In the genomic region with DNA sequence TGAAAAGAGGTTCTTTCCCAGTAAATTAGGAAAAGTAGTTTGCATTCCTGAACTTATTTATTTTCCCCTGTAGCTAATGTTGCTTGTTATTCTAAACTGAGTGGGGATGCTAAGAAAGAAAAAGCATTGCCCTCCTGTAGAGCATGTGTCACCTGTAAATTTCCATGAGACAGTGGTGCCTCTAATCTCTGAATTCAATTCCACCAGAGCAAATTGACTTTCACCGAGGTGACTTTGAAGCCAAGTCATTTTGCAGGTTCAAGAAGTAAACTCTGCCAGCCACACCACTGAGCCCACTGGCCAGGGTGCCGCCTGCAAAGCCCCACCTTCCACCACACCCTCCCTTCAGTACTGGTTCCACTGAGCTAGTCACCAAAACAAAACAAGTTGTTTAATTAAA, we compare ENCODE assay signal across 26 cellular contexts.
DNase-seq lines count a peak whose midpoint lies in the region; ATAC-seq and TF ChIP-seq lines count a peak whose summit lies in the region.
"Had no signal": no experiment of that assay in that cellular context is flagged by ENCODE, and none has a peak within 500 bp of the region (broad histone marks: within the 10 kb centered on the region; RNA-seq: fewer than 3 reads in every experiment).

No MANE protein-coding gene starts in this region.

- peak overlapping the region; percentile 35; the same call in 1 of the 3 replicates for H3K4me3 Mint-ChIP-seq in GM23338
- H3K4me3 Mint-ChIP-seq in neural progenitor cell, result no peak overlapping the region
- H3K4me3 Mint-ChIP-seq: activated CD4-positive, alpha-beta T cell treated with anti-CD3 and anti-CD28 coated beads, Interleukin-2, amount 10 ng/mL, durations not matched to agents 7 days and 5 days; activated naive CD8-positive, alpha-beta T cell treated with anti-CD3 and anti-CD28 coated beads, Interleukin-2, amount 50 U/mL, for 24 hours; activated T-cell treated with anti-CD3 and anti-CD28 coated beads, Interleukin-2, amount 50 U/mL, for 4 hours; CD4-positive, alpha-beta T cell; HFFc6 had no signal

- no peaks in the 10 kb centered on the region for H3K9me2 ChIP-seq in GM23338 (ENCODE audit: insufficient read depth)

- no peaks in the 10 kb centered on the region for H3F3A ChIP-seq in GM23338 (replicated peaks; ENCODE audit: low read depth)
- H3F3A ChIP-seq in neural progenitor cell (ENCODE audit: low read depth), result peaks cover 32% of the 10 kb centered on the region

- no peaks in the 10 kb centered on the region; the same call in 1 of the 3 replicates for H3K9me3 Mint-ChIP-seq in GM23338
- no peaks in the 10 kb centered on the region for H3K9me3 Mint-ChIP-seq in neural progenitor cell
- H3K9me3 Mint-ChIP-seq: activated CD4-positive, alpha-beta T cell treated with anti-CD3 and anti-CD28 coated beads, Interleukin-2, amount 10 ng/mL, durations not matched to agents 7 days and 5 days; activated naive CD8-positive, alpha-beta T cell treated with anti-CD3 and anti-CD28 coated beads, Interleukin-2, amount 50 U/mL, for 24 hours; activated T-cell treated with anti-CD3 and anti-CD28 coated beads, Interleukin-2, amount 50 U/mL, for 4 hours; CD4-positive, alpha-beta T cell; HFFc6 had no signal

- DNase-seq in GM23338 (ENCODE audit: low spot score) (peak; percentile 81), cerebellum (ENCODE audit: low spot score) (peak; percentile 42), neural progenitor cell (ENCODE audit: low spot score) (no peak), germinal center (ENCODE audit: low spot score) (no peak)
- DNase-seq: activated CD4-positive, alpha-beta T cell treated with anti-CD3 and anti-CD28 coated beads, Interleukin-2, amount 10 ng/mL, durations not matched to agents 7 days and 5 days; activated naive CD8-positive, alpha-beta T cell treated with anti-CD3 and anti-CD28 coated beads, Interleukin-2, amount 50 U/mL, for 24 hours; activated T-cell treated with anti-CD3 and anti-CD28 coated beads, Interleukin-2, amount 50 U/mL, for 4 hours; AML-193; CD4-positive, alpha-beta T cell; effector CD8-positive, alpha-beta T cell; erythroblast; foreskin fibroblast; HFFc6; NCI-H187; NCI-H2171; psoas muscle; Right ventricle myocardium superior; stimulated activated naive CD4-positive, alpha-beta T cell treated with Interleukin-2 at 50 U/mL for 16 hours; T1000 had no signal

- H3K27ac ChIP-seq in GM23338 (ENCODE audit: low read depth), result no peak overlapping the region
- H3K27ac ChIP-seq in iPS-20b (ENCODE audit: low read length), result no peak overlapping the region
- H3K27ac ChIP-seq in neural progenitor cell, result no peak overlapping the region
- H3K27ac ChIP-seq: psoas muscle, thoracic aorta, WERI-Rb-1 had no signal

- H3K36me3 Mint-ChIP-seq in GM23338 (ENCODE audit: low read depth) (no peaks in the 10 kb centered on the region), neural progenitor cell (no peaks in the 10 kb centered on the region)

- no peak overlapping the region for H3K27ac Mint-ChIP-seq in GM23338
- no peak overlapping the region for H3K27ac Mint-ChIP-seq in neural progenitor cell
- H3K27ac Mint-ChIP-seq: activated CD4-positive, alpha-beta T cell treated with anti-CD3 and anti-CD28 coated beads, Interleukin-2, amount 10 ng/mL, durations not matched to agents 7 days and 5 days; activated naive CD8-positive, alpha-beta T cell treated with anti-CD3 and anti-CD28 coated beads, Interleukin-2, amount 50 U/mL, for 24 hours; CD4-positive, alpha-beta T cell; HFFc6 had no signal

- TF ChIP-seq CTCF in GM23338 (conservative IDR thresholded peaks at IDR 0.05; ENCODE audit: low read depth in 2 of 2) (no peak), neural progenitor cell (IDR thresholded peaks at IDR 0.05) (no peak)

- ATAC-seq in GM23338, result peak; percentile 79
- no peak for ATAC-seq in GM21786 (IDR thresholded peaks at IDR 0.05; ENCODE audit: unreplicated experiment)
- ATAC-seq in activated CD4-positive, CD25-positive, alpha-beta regulatory T cell treated with anti-CD3 and anti-CD28 coated beads, Interleukin-2, amount 50 U/mL, for 24 hours, result no peak
- no peak for ATAC-seq in HG03460 (IDR thresholded peaks at IDR 0.05; ENCODE audit: unreplicated experiment)
- ATAC-seq: activated naive CD8-positive, alpha-beta T cell treated with anti-CD3 and anti-CD28 coated beads, Interleukin-2, amount 50 U/mL, for 24 hours; activated T-cell treated with anti-CD3 and anti-CD28 coated beads, Interleukin-2, amount 50 U/mL, for 4 hours; body of pancreas; psoas muscle had no signal

- H3K9ac ChIP-seq in iPS-20b (ENCODE audit: low read depth, low read length) (no peak overlapping the region), neural progenitor cell (no peak overlapping the region)

- H3K79me2 ChIP-seq in GM23338 (replicated peaks; ENCODE audit: insufficient read depth) (no peaks in the 10 kb centered on the region), neural progenitor cell (ENCODE audit: low read depth) (no peaks in the 10 kb centered on the region)

- H3K4me2 ChIP-seq in GM23338 (peak overlapping the region; percentile 48), neural progenitor cell (peak overlapping the region; percentile 68)

- peaks cover 47% of the 10 kb centered on the region for H3K27me3 ChIP-seq in GM23338 (ENCODE audit: insufficient read depth)
- H3K27me3 ChIP-seq in iPS-20b (ENCODE audit: insufficient read depth, low read length), result peaks cover 59% of the 10 kb centered on the region
- H3K27me3 ChIP-seq in neural progenitor cell, result no peaks in the 10 kb centered on the region
- H3K27me3 ChIP-seq: body of pancreas had no signal

- H3K4me1 Mint-ChIP-seq in GM23338 (peaks cover 30% of the 10 kb centered on the region), neural progenitor cell (peaks cover 27% of the 10 kb centered on the region)
- H3K4me1 Mint-ChIP-seq: activated CD4-positive, alpha-beta T cell treated with anti-CD3 and anti-CD28 coated beads, Interleukin-2, amount 10 ng/mL, durations not matched to agents 7 days and 5 days; activated naive CD8-positive, alpha-beta T cell treated with anti-CD3 and anti-CD28 coated beads, Interleukin-2, amount 50 U/mL, for 24 hours had no signal

- no peaks in the 10 kb centered on the region for H3K9me3 ChIP-seq in iPS-20b (ENCODE audit: insufficient read depth, low read depth, low read length)
- no peaks in the 10 kb centered on the region for H3K9me3 ChIP-seq in neural progenitor cell (ENCODE audit: low read depth)
- H3K9me3 ChIP-seq: body of pancreas, psoas muscle, thoracic aorta had no signal

- H3K4me1 ChIP-seq in GM23338 (ENCODE audit: insufficient read depth), result peaks cover 25% of the 10 kb centered on the region
- peaks cover 29% of the 10 kb centered on the region for H3K4me1 ChIP-seq in iPS-20b (ENCODE audit: insufficient read depth, low read length)
- H3K4me1 ChIP-seq in neural progenitor cell, result peaks cover 29% of the 10 kb centered on the region
- H3K4me1 ChIP-seq: psoas muscle had no signal

- H3K36me3 ChIP-seq in GM23338 (ENCODE audit: insufficient read depth) (no peaks in the 10 kb centered on the region), iPS-20b (ENCODE audit: insufficient read depth, low read depth, low read length) (no peaks in the 10 kb centered on the region), neural progenitor cell (no peaks in the 10 kb centered on the region)
- H3K36me3 ChIP-seq: thoracic aorta, WERI-Rb-1 had no signal

- H2AFZ ChIP-seq in GM23338 (no peak overlapping the region), neural progenitor cell (replicated peaks) (no peak overlapping the region)

- peaks cover 53% of the 10 kb centered on the region for H3K27me3 Mint-ChIP-seq in GM23338 (ENCODE audit: insufficient read depth, low read depth, poor library complexity)
- H3K27me3 Mint-ChIP-seq in neural progenitor cell (ENCODE audit: insufficient read depth, low read depth), result no peaks in the 10 kb centered on the region

- H4K20me1 ChIP-seq in GM23338 (replicated peaks; ENCODE audit: insufficient read depth) (no peaks in the 10 kb centered on the region), neural progenitor cell (ENCODE audit: low read depth) (no peaks in the 10 kb centered on the region)

- H3K4me3 ChIP-seq in GM23338, result peak overlapping the region; percentile 23; the same call in 1 of the 2 replicates
- H3K4me3 ChIP-seq in iPS-20b (ENCODE audit: low read length), result peak overlapping the region; percentile 48; the same call in 1 of the 2 replicates
- no peak overlapping the region for H3K4me3 ChIP-seq in neural progenitor cell
- H3K4me3 ChIP-seq: body of pancreas, psoas muscle, thoracic aorta had no signal

TF ChIP-seq in GM23338, 12 proteins besides CTCF, POLR2A, EP300 and RAD21 (continues in another document):
- no peak for TF ChIP-seq ZNF331 (CRISPR knock-in tag; IDR thresholded peaks at IDR 0.05; ENCODE audit: low read depth)
- peak; percentile 94 for TF ChIP-seq NANOG (IDR thresholded peaks at IDR 0.05; ENCODE audit: borderline replicate concordance)
- TF ChIP-seq ZNF114 (CRISPR knock-in tag; IDR thresholded peaks at IDR 0.05), result no peak
- no peak for TF ChIP-seq POLR2AphosphoS5 (IDR thresholded peaks at IDR 0.05; ENCODE audit: low read depth)
- TF ChIP-seq JUNB (IDR thresholded peaks at IDR 0.05; ENCODE audit: unreplicated experiment), result no peak

Comparison
In these comparisons a context has a peak if more than half of its experiments do, and no peak if none do; other contexts are left out.
1. DNase-seq: peak in GM23338 (single experiment) and cerebellum (single experiment); none in neural progenitor cell (single experiment) and germinal center (single experiment).